20 cellular contexts compared by ENCODE assay signal in the genomic region with DNA sequence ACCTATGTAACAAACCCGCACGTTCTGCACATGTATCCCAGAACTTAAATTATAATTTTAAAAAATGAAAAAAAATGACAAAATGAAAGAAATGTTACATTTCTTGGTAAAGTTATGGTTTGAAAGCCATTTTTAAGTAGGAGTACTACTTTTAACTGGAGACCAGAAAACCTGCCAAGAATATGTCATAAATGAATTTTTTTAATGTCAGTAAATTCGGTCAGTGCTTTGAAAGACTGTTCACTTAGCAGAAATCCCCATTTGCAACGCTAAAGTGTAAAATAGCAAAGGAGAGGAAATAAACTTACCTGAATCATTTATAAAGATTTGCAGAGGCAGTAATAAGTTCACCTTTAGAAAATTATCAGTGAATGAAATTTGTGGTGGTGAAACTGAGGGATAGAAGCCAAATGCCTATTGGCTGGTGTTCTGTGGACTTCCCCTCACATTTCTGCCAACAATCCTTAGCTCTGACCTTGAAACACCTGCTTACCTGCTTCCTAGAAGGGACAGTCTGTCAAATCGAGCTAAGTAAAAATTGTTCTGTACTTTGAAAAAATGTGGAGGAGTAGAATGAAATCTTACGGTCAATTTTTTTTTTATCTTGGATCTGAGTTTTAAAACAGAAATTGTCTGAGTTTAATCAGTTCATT.
"Had no signal": no experiment of that assay in that cellular context is flagged by ENCODE, and none has a peak within 500 bp of the region (broad histone marks: within the 10 kb centered on the region; RNA-seq: fewer than 3 reads in every experiment).

No MANE protein-coding gene starts in this region.

- FAIRE-seq: HTR-8/SVneo had no signal

- DNase-seq: KBM-7, MV-4-11, NCI-H1048, NCI-H1105, NCI-H1417, NCI-H1436 treated with DMSO at 0.1 percent for 48 hours, NCI-H1694, NCI-H187 treated with DMSO at 0.1 percent for 48 hours, NCI-H2029 treated with DMSO at 0.1 percent for 48 hours, NCI-H2227 treated with DMSO at 0.1 percent for 48 hours, NCI-H524, NCI-H526 treated with DMSO at 0.1 percent for 48 hours, NCI-H774, SHP77, SK-N-SH, SW 1271, T-cell had no signal

- H3K4me2 ChIP-seq: SK-N-SH had no signal

- H3K9me3 ChIP-seq: SK-N-SH had no signal

- ATAC-seq: T-cell had no signal

- H3K9ac ChIP-seq: SK-N-SH had no signal

- H3K27ac ChIP-seq: HL-60, RWPE1 had no signal
